26 cellular contexts compared by ENCODE assay signal in genomic region chr5:140488914-140489313, GRCh38. TPM values are rescaled to one million over a fixed set of nuclear protein-coding genes. Genes with fewer than 3 reads are reported as not detected.
"Had no signal": no experiment of that assay in that cellular context is flagged by ENCODE, and none has a peak within 500 bp of the region (broad histone marks: within the 10 kb centered on the region; RNA-seq: fewer than 3 reads in every experiment).

No MANE protein-coding gene starts in this region.

- ATAC-seq: gastroesophageal sphincter; left cardiac atrium; lower lobe of right lung; psoas muscle; sciatic nerve; stimulated activated memory B cell treated with anti-CD40 and anti-IgM and Interleukin-4, amounts not matched to agents 10 μg/mL and 1 μg/mL and 100 μg/mL, for 72 hours had no signal

- H3K9ac ChIP-seq: parathyroid adenoma had no signal

- H3K36me3 ChIP-seq: uterus had no signal

- H3K9me3 ChIP-seq: esophagus muscularis mucosa, gastroesophageal sphincter, left ventricle myocardium inferior, lower lobe of right lung, psoas muscle, spleen, tibial artery, upper lobe of left lung, uterus had no signal

- H3K27ac ChIP-seq: epithelial cell of prostate, esophagus muscularis mucosa, gastroesophageal sphincter, left ventricle myocardium inferior, lower lobe of right lung, parathyroid adenoma, psoas muscle, spleen, tibial artery, upper lobe of left lung, uterus had no signal

- H3K4me1 ChIP-seq: esophagus muscularis mucosa, gastroesophageal sphincter, left ventricle myocardium inferior, lower lobe of right lung, parathyroid adenoma, psoas muscle, spleen, tibial artery, upper lobe of left lung, uterus had no signal

- H3K27me3 ChIP-seq: esophagus muscularis mucosa, gastroesophageal sphincter, spleen, tibial artery, upper lobe of left lung, uterus had no signal

- H3K4me3 ChIP-seq: esophagus muscularis mucosa, gastroesophageal sphincter, left ventricle myocardium inferior, lower lobe of right lung, psoas muscle, spleen, tibial artery, upper lobe of left lung, uterus had no signal

- FAIRE-seq: kidney had no signal

- DNase-seq: cortex of kidney; effector memory CD4-positive, alpha-beta T cell; glutamatergic neuron; immature natural killer cell; kidney; left cardiac atrium; left ventricle myocardium inferior; lower lobe of right lung; naive B cell; psoas muscle; retina; spleen; stimulated activated CD4-positive, alpha-beta T cell treated with anti-CD3 and anti-CD28 coated beads, Interleukin-15, amount 100 ng/mL, for 24 hours; stimulated activated CD4-positive, alpha-beta T cell treated with anti-CD3 and anti-CD28 coated beads, Interleukin-1b, Interleukin-23, amount 100 ng/mL, for 48 hours; stimulated activated CD4-positive, alpha-beta T cell treated with anti-CD3 and anti-CD28 coated beads, Interleukin-4, amount 100 ng/mL, for 24 hours; tibial artery; upper lobe of left lung; uterus had no signal

- H3K79me2 ChIP-seq: parathyroid adenoma had no signal

- H2AFZ ChIP-seq: parathyroid adenoma had no signal

RNA-seq across cellular contexts. Expression of gene EIF4EBP3, which starts 58.5 kb away (rescaled TPM):
- total RNA-seq: skeletal muscle tissue, temporal lobe had no signal
